In the genomic region with DNA sequence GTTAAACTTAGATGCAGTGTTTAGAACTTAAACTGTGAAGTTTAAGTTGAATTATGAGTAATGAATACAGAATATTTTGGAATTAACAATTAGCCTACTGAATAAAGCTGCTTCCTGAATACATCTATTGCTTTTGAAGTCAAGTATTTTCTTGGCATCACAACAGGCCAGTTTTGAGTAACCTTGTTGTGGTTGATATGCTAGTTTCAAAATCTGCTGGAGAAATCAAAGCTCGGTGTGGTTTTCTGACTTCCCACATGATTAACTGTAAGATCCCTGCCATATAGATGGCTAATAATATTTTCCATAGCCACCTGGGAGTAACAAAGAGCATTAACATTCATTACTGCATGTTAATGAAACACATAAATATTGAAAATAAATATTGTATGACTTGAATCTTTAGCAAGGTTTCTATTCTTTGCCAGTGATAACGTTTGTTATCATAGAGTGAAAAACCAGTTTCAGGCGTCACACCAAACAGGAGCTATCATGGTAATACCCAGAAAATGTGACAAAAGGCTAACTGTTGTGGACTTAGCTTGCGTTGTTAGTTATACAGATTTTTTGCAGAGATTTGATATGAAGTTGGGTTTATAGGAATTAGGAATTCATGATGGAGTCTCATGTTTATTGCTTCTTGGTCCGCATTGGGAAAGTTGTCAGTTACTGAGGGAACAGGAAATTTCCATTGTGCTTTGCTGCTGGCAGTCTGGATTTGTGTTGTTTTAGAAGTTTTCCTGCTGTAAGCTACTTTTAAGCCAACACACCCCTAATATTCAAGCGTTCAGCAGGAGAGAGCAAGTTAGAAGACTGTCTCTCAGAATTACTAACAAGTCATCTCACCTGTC, we compare ENCODE assay signal across 9 cellular contexts.
DNase-seq lines count a peak whose midpoint lies in the region; ATAC-seq lines count a peak whose summit lies in the region.
"Had no signal": no experiment of that assay in that cellular context is flagged by ENCODE, and none has a peak within 500 bp of the region (broad histone marks: within the 10 kb centered on the region; RNA-seq: fewer than 3 reads in every experiment).

No MANE protein-coding gene starts in this region.

- H3K27me3 ChIP-seq in layer of hippocampus (ENCODE audit: control insufficient read depth, insufficient read depth, low read length): no peaks in the 10 kb centered on the region

- ATAC-seq in HG02870 (IDR thresholded peaks at IDR 0.05; ENCODE audit: unreplicated experiment): peak; percentile 62
- ATAC-seq in activated CD4-positive, CD25-positive, alpha-beta regulatory T cell treated with anti-CD3 and anti-CD28 coated beads, Interleukin-2, amount 50 U/mL, for 24 hours: no peak

- H3K27ac ChIP-seq in layer of hippocampus (ENCODE audit: low read depth, low read length): peak overlapping the region; percentile 94
- peak overlapping the region; percentile 95 for H3K27ac ChIP-seq in substantia nigra (ENCODE audit: low read depth, low read length, poor library complexity, severe bottlenecking)

- DNase-seq in amniotic epithelial cell (ENCODE audit: low read depth) (peak; percentile 82), substantia nigra (lab: John Stamatoyannopoulos, UW) (peak in 1 of 49 donors; percentile 12), NCI-H82 treated with DMSO at 0.1 percent for 48 hours (lab: John Stamatoyannopoulos, UW; ENCODE audit: unreplicated experiment) (no peak), COLO829 (ENCODE audit: low spot score) (no peak)
- no peak for DNase-seq in stimulated activated CD4-positive, alpha-beta T cell treated with anti-CD3 and anti-CD28 coated beads, Interleukin-4, amount 100 ng/mL, for 4 hours
- DNase-seq: naive B cell had no signal
